Comparison of ENCODE assay signal across 16 cellular contexts in genomic region chr16:3127745-3128144, GRCh38. TPM values are rescaled to one million over a fixed set of nuclear protein-coding genes. Genes with fewer than 3 reads are reported as not detected.
DNase-seq lines count a peak whose midpoint lies in the region; ATAC-seq and TF ChIP-seq lines count a peak whose summit lies in the region.
"Had no signal": no experiment of that assay in that cellular context is flagged by ENCODE, and none has a peak within 500 bp of the region (broad histone marks: within the 10 kb centered on the region; RNA-seq: fewer than 3 reads in every experiment).

No MANE protein-coding gene starts in this region.

- no peak overlapping the region for H3K18ac ChIP-seq in H9 (ENCODE audit: insufficient read length, low read depth, low read length)

- H3K36me3 ChIP-seq in CD8-positive, alpha-beta memory T cell (ENCODE audit: insufficient read depth, low read length), result no peaks in the 10 kb centered on the region
- H3K36me3 ChIP-seq in WERI-Rb-1, result peaks cover 32% of the 10 kb centered on the region

- H3K56ac ChIP-seq in H9 (ENCODE audit: insufficient read length, low read depth, low read length), result no peak overlapping the region

- H3K79me1 ChIP-seq in H9 (ENCODE audit: insufficient read depth, low read depth, low read length, poor library complexity, severe bottlenecking), result no peaks in the 10 kb centered on the region

- H3K79me2 ChIP-seq in H9 (ENCODE audit: insufficient read depth, low read length), result no peaks in the 10 kb centered on the region

- peaks cover 41 to 69% (median 50%) of the 10 kb centered on the region in 3 donors for H3K4me1 Mint-ChIP-seq in CD8-positive, alpha-beta memory T cell
- H3K4me1 Mint-ChIP-seq in H9 (peaks cover 46 to 50% of the 10 kb centered on the region in 2 experiments), glutamatergic neuron (ENCODE audit: low read depth, unreplicated experiment) (peaks cover 10% of the 10 kb centered on the region), osteocyte (ENCODE audit: unreplicated experiment) (peaks cover 28% of the 10 kb centered on the region)

- no peak overlapping the region for H2BK15ac ChIP-seq in H9 (ENCODE audit: low read depth, low read length)

- H3K4me3 Mint-ChIP-seq in CD8-positive, alpha-beta memory T cell, result peak overlapping the region in 6 of 7 donors; percentile 26 to 87 (median 50)
- H3K4me3 Mint-ChIP-seq in H9, result peak overlapping the region; percentile 35 to 61
- H3K4me3 Mint-ChIP-seq in glutamatergic neuron (ENCODE audit: unreplicated experiment), result peak overlapping the region; percentile 49
- no peak overlapping the region for H3K4me3 Mint-ChIP-seq in osteocyte (ENCODE audit: unreplicated experiment)

- peaks cover 13% of the 10 kb centered on the region for H3K23me2 ChIP-seq in H9 (ENCODE audit: insufficient read length, low read depth, low read length, poor library complexity, severe bottlenecking)

- no peak overlapping the region for H2BK12ac ChIP-seq in H9 (ENCODE audit: insufficient read length, low read depth, low read length)

- TF ChIP-seq CTCF in H9 (conservative IDR thresholded peaks at IDR 0.05), result no peak
- TF ChIP-seq CTCF in WERI-Rb-1 (IDR thresholded peaks at IDR 0.05; ENCODE audit: low read depth, low read length), result no peak
- TF ChIP-seq CTCF in glutamatergic neuron (IDR thresholded peaks at IDR 0.05; ENCODE audit: partially characterized antibody, unreplicated experiment), result no peak
- no peak for TF ChIP-seq CTCF in osteocyte (IDR thresholded peaks at IDR 0.05)

- no peak overlapping the region for H3K4ac ChIP-seq in H9 (ENCODE audit: low read depth, low read length)

- no peak overlapping the region for H4K8ac ChIP-seq in H9 (replicated peaks; ENCODE audit: insufficient read length, low read depth, low read length)

- H3T11ph ChIP-seq in H9 (ENCODE audit: low read length), result no peak overlapping the region

- H2BK20ac ChIP-seq in H9 (ENCODE audit: low read depth, low read length, poor library complexity, severe bottlenecking), result no peak overlapping the region

- no peak overlapping the region for H3K14ac ChIP-seq in H9 (ENCODE audit: insufficient read depth, low read length)

- H3K27me3 Mint-ChIP-seq in CD8-positive, alpha-beta memory T cell, result no peaks in the 10 kb centered on the region
- H3K27me3 Mint-ChIP-seq in H9 (ENCODE audit: low read depth) (no peaks in the 10 kb centered on the region; the same call in none of the 2 replicates), glutamatergic neuron (ENCODE audit: unreplicated experiment) (peaks cover 7% of the 10 kb centered on the region), osteocyte (ENCODE audit: unreplicated experiment) (no peaks in the 10 kb centered on the region)

- no peak overlapping the region for H3K9ac ChIP-seq in H9 (ENCODE audit: extremely low read depth, insufficient read length, low read length)

- no peaks in the 10 kb centered on the region for H3K27me3 ChIP-seq in CD8-positive, alpha-beta memory T cell (ENCODE audit: insufficient read depth, low read length, poor library complexity, severe bottlenecking)
- H3K27me3 ChIP-seq in H9 (ENCODE audit: insufficient read depth, low read length) (no peaks in the 10 kb centered on the region), WERI-Rb-1 (ENCODE audit: insufficient read depth, low read depth, severe bottlenecking) (no peaks in the 10 kb centered on the region)
- H3K27me3 ChIP-seq: testis had no signal

- H4K5ac ChIP-seq in H9 (ENCODE audit: insufficient read length, low read depth, low read length), result no peak overlapping the region

- peak overlapping the region; percentile 7 for H3K4me2 ChIP-seq in H9 (ENCODE audit: insufficient read depth, insufficient read length, low read length)

- no peaks in the 10 kb centered on the region for H3K9me3 Mint-ChIP-seq in CD8-positive, alpha-beta memory T cell
- H3K9me3 Mint-ChIP-seq in H9 (no peaks in the 10 kb centered on the region), glutamatergic neuron (ENCODE audit: unreplicated experiment) (peaks cover 8% of the 10 kb centered on the region), osteocyte (ENCODE audit: unreplicated experiment) (no peaks in the 10 kb centered on the region)

- H4K20me1 ChIP-seq in H9 (ENCODE audit: control insufficient read depth, insufficient read depth, insufficient read length), result peaks cover 2% of the 10 kb centered on the region

- no peaks in the 10 kb centered on the region for H3K9me3 ChIP-seq in CD8-positive, alpha-beta memory T cell (ENCODE audit: low read length)
- H3K9me3 ChIP-seq in H9 (ENCODE audit: control insufficient read depth, low read depth, low read length) (no peaks in the 10 kb centered on the region), WERI-Rb-1 (ENCODE audit: severe bottlenecking) (no peaks in the 10 kb centered on the region)
- H3K9me3 ChIP-seq: Caco-2, testis had no signal

- no peak overlapping the region for H2BK5ac ChIP-seq in H9 (ENCODE audit: insufficient read length, low read length)

- H3K27ac Mint-ChIP-seq in CD8-positive, alpha-beta memory T cell, result peak overlapping the region in 6 of 8 donors; percentile 5 to 88 (median 58)
- H3K27ac Mint-ChIP-seq in H9 (peak overlapping the region; percentile 60 to 96 (median 81); a peak in 5 of 7 replicates), glutamatergic neuron (ENCODE audit: unreplicated experiment) (no peak overlapping the region), osteocyte (ENCODE audit: unreplicated experiment) (no peak overlapping the region)

- H4K91ac ChIP-seq in H9 (ENCODE audit: insufficient read length, low read depth, low read length), result no peak overlapping the region

- no peak overlapping the region for H2AFZ ChIP-seq in H9 (ENCODE audit: low read length)

- no peak overlapping the region for H3K23ac ChIP-seq in H9 (ENCODE audit: insufficient read length, low read depth, low read length)

- POLR2A ChIA-PET in CD8-positive, alpha-beta memory T cell (lab: Charles Lee), result interaction anchor here (0.6 to 3.0 kb wide), 4 partner anchors 31 to 80 kb away, joined by 4 to 14 read pairs (median 9); partner anchors contain the start of gene IL32

- H3K4me1 ChIP-seq in CD8-positive, alpha-beta memory T cell (ENCODE audit: insufficient read depth, low read length), result peaks cover 36% of the 10 kb centered on the region
- H3K4me1 ChIP-seq in H9 (ENCODE audit: insufficient read depth, low read length), result peaks cover 3% of the 10 kb centered on the region; the same call in 1 of the 2 replicates

- no peak overlapping the region for H2BK120ac ChIP-seq in H9 (ENCODE audit: low read depth, low read length, poor library complexity, severe bottlenecking)

- no peak for DNase-seq in CD8-positive, alpha-beta memory T cell
- DNase-seq in H9 (peak; percentile 76), WERI-Rb-1 (peak; percentile 87), glutamatergic neuron (no peak), retina (no peak), osteocyte (ENCODE audit: extremely low spot score, unreplicated experiment) (no peak)
- DNase-seq: Caco-2; central memory CD4-positive, alpha-beta T cell; H7; MM.1S; NCI-H82; testis had no signal

- no peak overlapping the region for H3K4me3 ChIP-seq in CD8-positive, alpha-beta memory T cell (ENCODE audit: low read length)
- H3K4me3 ChIP-seq in WERI-Rb-1 (ENCODE audit: low read depth, low read length), result no peak overlapping the region
- H3K4me3 ChIP-seq: testis had no signal

- CTCF ChIA-PET in CD8-positive, alpha-beta memory T cell (lab: Charles Lee), result interaction anchor here (1.2 to 14.6 kb wide), 12 partner anchors 14 to 123 kb away, joined by 3 to 278 read pairs (median 36); partner anchors contain the start of genes BICDL2, IL32 and ZSCAN10

- WGBS in H9 (ENCODE audit: extremely low coverage, insufficient read length, low lambda C conversion rate), result no CpG with 5 or more reads among the region's 6 CpGs

- H3K27ac ChIP-seq in CD8-positive, alpha-beta memory T cell (ENCODE audit: low read depth, low read length), result no peak overlapping the region
- H3K27ac ChIP-seq in H9 (ENCODE audit: insufficient read length, low read depth, low read length) (no peak overlapping the region), WERI-Rb-1 (peak overlapping the region; percentile 62)
- H3K27ac ChIP-seq: testis had no signal

- H2AK5ac ChIP-seq in H9 (ENCODE audit: insufficient read length, low read length), result no peak overlapping the region

- peaks cover 0 to 24% (median 2%) of the 10 kb centered on the region in 3 donors for H3K36me3 Mint-ChIP-seq in CD8-positive, alpha-beta memory T cell
- H3K36me3 Mint-ChIP-seq in H9 (ENCODE audit: insufficient read depth in 1 of 3, low read depth in 3 of 3) (peaks cover 4 to 25% (median 17%) of the 10 kb centered on the region in 3 experiments), glutamatergic neuron (ENCODE audit: unreplicated experiment) (no peaks in the 10 kb centered on the region), osteocyte (ENCODE audit: unreplicated experiment) (peaks cover 6% of the 10 kb centered on the region)

- no peak for ATAC-seq in HG03175 (IDR thresholded peaks at IDR 0.05; ENCODE audit: unreplicated experiment)

RNA-seq across cellular contexts. Expression of gene ZNF213, which starts 7.1 kb away (rescaled TPM):
- total RNA-seq in CD8-positive, alpha-beta memory T cell, result 10 to 100 TPM; 10.4 to 10.5 TPM
- 3.8 TPM for polyA plus RNA-seq in CD8-positive, alpha-beta memory T cell
- total RNA-seq in H9 (2021), result 6.2 and 6.4 TPM in 2 replicates
- 18.7 TPM for total RNA-seq in glutamatergic neuron (ENCODE audit: unreplicated experiment)
- 13.4 and 14.3 TPM in 2 replicates for total RNA-seq in osteocyte

RNA-seq across cellular contexts. Expression of gene ZNF205, which starts 15.4 kb away (rescaled TPM):
- total RNA-seq in CD8-positive, alpha-beta memory T cell, result under 1 TPM in 1 of 2 experiments, not detected in 1; 0.11 TPM
- polyA plus RNA-seq in CD8-positive, alpha-beta memory T cell, result not detected
- 16.8 and 18.8 TPM in 2 replicates for total RNA-seq in H9 (2021)
- 31.6 TPM for total RNA-seq in glutamatergic neuron (ENCODE audit: unreplicated experiment)
- total RNA-seq in osteocyte, result 14.8 and 15.9 TPM in 2 replicates

RNA-seq across cellular contexts. Expression of gene ZSCAN10, which starts 28.7 kb away (rescaled TPM):
- under 1 TPM in 1 of 2 experiments, not detected in 1; 0.15 TPM for total RNA-seq in CD8-positive, alpha-beta memory T cell
- polyA plus RNA-seq in CD8-positive, alpha-beta memory T cell, result not detected
- 207 and 212 TPM in 2 replicates for total RNA-seq in H9 (2021)
- 0.74 TPM for total RNA-seq in glutamatergic neuron (ENCODE audit: unreplicated experiment)
- not detected in 2 replicates for total RNA-seq in osteocyte
- total RNA-seq: Caco-2, liver, osteoblast had no signal
- polyA plus RNA-seq: esophagus, liver had no signal

Comparison
In these comparisons a context has a peak if more than half of its experiments do, and no peak if none do; other contexts are left out.
1. DNase-seq: peak in H9 (single experiment) and WERI-Rb-1 (single experiment); none in CD8-positive, alpha-beta memory T cell (0 of 5), glutamatergic neuron (single experiment), retina (single experiment) and osteocyte (single experiment).
2. H3K27ac Mint-ChIP-seq: peak in CD8-positive, alpha-beta memory T cell (6 of 8) and H9 (3 of 3); none in glutamatergic neuron (single experiment) and osteocyte (single experiment).
3. RNA of gene ZNF205, which starts 15.4 kb away (total RNA-seq): 31.6 TPM in glutamatergic neuron (single experiment), 16.8 to 18.8 TPM in H9 and 14.8 to 15.9 TPM in osteocyte; 0.11 TPM in CD8-positive, alpha-beta memory T cell; every median in the first group is over 10 times any median in the second.
4. RNA of gene ZSCAN10, which starts 28.7 kb away (total RNA-seq): 207 to 212 TPM in H9; 0.74 TPM in glutamatergic neuron (single experiment), 0.15 TPM in CD8-positive, alpha-beta memory T cell and not detected in osteocyte; every median in the first group is over 100 times any median in the second.